In the genomic region with DNA sequence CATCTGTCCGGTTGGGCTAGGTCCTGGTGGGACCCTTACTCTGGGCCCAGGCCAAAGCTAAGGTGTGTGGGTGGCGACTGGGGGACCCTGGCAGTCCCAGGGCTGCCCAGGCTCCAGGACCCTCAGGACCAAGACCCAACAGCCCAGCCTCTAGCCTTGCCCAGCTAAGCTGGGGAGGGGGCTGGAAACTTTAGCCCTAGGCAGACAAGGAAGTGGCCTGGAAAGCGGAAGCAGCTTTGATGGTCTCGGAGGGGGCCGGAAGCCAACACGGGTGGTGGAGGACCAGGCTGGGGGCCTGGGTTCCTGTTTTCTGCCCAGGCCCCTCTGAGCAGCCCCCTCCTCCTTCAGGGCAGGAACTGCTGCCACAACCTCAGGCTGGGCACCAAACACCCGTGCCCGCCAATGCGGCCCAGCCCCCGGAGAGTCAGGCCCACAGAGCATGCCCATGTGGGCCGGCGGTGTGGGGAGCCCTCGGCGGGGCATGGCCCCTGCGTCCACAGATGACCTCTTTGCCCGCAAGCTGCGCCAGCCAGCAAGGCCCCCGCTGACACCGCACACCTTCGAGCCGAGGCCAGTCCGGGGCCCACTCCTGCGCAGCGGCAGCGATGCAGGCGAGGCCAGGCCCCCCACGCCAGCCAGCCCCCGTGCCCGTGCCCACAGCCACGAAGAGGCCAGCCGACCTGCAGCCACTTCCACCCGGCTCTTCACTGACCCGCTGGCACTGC, we compare ENCODE assay signal across 8 cellular contexts. TPM values are rescaled to one million over a fixed set of nuclear protein-coding genes. Genes with fewer than 3 reads are reported as not detected.
DNase-seq lines count a peak whose midpoint lies in the region; ATAC-seq and TF ChIP-seq lines count a peak whose summit lies in the region.

No MANE protein-coding gene starts in this region.

- H3K27ac ChIP-seq in tibial artery (peak overlapping the region in 1 of 2 donors; percentile 6), GM23338 (ENCODE audit: low read depth) (no peak overlapping the region)

- no peak overlapping the region for H3K4me2 ChIP-seq in GM23338

- H3K4me3 Mint-ChIP-seq in activated T-helper 1 cell treated with anti-CD3 and anti-CD28 coated beads, Interleukin-12 subunit alpha, Interleukin-12 subunit beta, Interleukin-2, Interleukin-4 antibody, amounts not matched to agents 30 ng/mL and 10 ng/mL and 1 ng/mL, durations not matched to agents 14 hours and 24 hours and 36 hours = peak overlapping the region; percentile 82
- no peak overlapping the region for H3K4me3 Mint-ChIP-seq in GM23338

- no peaks in the 10 kb centered on the region; the same call in 1 of the 2 replicates for H3K79me2 ChIP-seq in GM23338 (replicated peaks; ENCODE audit: insufficient read depth)

- H3K27me3 ChIP-seq in tibial artery (no peaks in the 10 kb centered on the region), GM23338 (ENCODE audit: insufficient read depth) (no peaks in the 10 kb centered on the region)

- peak overlapping the region; percentile 83 for H3K27ac Mint-ChIP-seq in activated T-helper 1 cell treated with anti-CD3 and anti-CD28 coated beads, Interleukin-12 subunit alpha, Interleukin-12 subunit beta, Interleukin-2, Interleukin-4 antibody, amounts not matched to agents 30 ng/mL and 10 ng/mL and 1 ng/mL, durations not matched to agents 14 hours and 24 hours and 36 hours
- no peak overlapping the region for H3K27ac Mint-ChIP-seq in GM23338

- intact Hi-C loops in activated T-helper 1 cell treated with anti-CD3 and anti-CD28 coated beads, Interleukin-12 subunit alpha, Interleukin-12 subunit beta, Interleukin-2, Interleukin-4 antibody, amounts not matched to agents 30 ng/mL and 10 ng/mL and 1 ng/mL, durations not matched to agents 14 hours and 24 hours and 36 hours (cut with micrococcal nuclease) = no loop called here
- intact Hi-C loops in tibial artery (cut with DNase I; ENCODE audit: low total_unique reads) = no loop called here

- no peaks in the 10 kb centered on the region for H4K20me1 ChIP-seq in GM23338 (replicated peaks; ENCODE audit: insufficient read depth)

- H2AFZ ChIP-seq in GM23338 = no peak overlapping the region

- H3K9me2 ChIP-seq in GM23338 (ENCODE audit: insufficient read depth) = no peaks in the 10 kb centered on the region

- peaks cover 31% of the 10 kb centered on the region for H3F3A ChIP-seq in GM23338 (replicated peaks; ENCODE audit: low read depth)

- peaks cover 48% of the 10 kb centered on the region for H3K4me1 Mint-ChIP-seq in activated T-helper 1 cell treated with anti-CD3 and anti-CD28 coated beads, Interleukin-12 subunit alpha, Interleukin-12 subunit beta, Interleukin-2, Interleukin-4 antibody, amounts not matched to agents 30 ng/mL and 10 ng/mL and 1 ng/mL, durations not matched to agents 14 hours and 24 hours and 36 hours (ENCODE audit: low read depth)
- peaks cover 47% of the 10 kb centered on the region for H3K4me1 Mint-ChIP-seq in GM23338

- H3K36me3 ChIP-seq in tibial artery (peaks cover 10 to 45% (median 23%) of the 10 kb centered on the region in 3 donors), GM23338 (ENCODE audit: insufficient read depth) (0 out of 2 replicates have a peak, but pooled peaks cover 7% of the 10 kb centered on the region)

- no peaks in the 10 kb centered on the region for H3K9me3 Mint-ChIP-seq in activated T-helper 1 cell treated with anti-CD3 and anti-CD28 coated beads, Interleukin-12 subunit alpha, Interleukin-12 subunit beta, Interleukin-2, Interleukin-4 antibody, amounts not matched to agents 30 ng/mL and 10 ng/mL and 1 ng/mL, durations not matched to agents 14 hours and 24 hours and 36 hours
- no peaks in the 10 kb centered on the region for H3K9me3 Mint-ChIP-seq in GM23338

- no peak for TF ChIP-seq CTCF in tibial artery (IDR thresholded peaks at IDR 0.05)
- TF ChIP-seq CTCF in GM23338 (conservative IDR thresholded peaks at IDR 0.05; ENCODE audit: low read depth in 2 of 2) = no peak

- peaks cover 32% of the 10 kb centered on the region for H3K36me3 Mint-ChIP-seq in activated T-helper 1 cell treated with anti-CD3 and anti-CD28 coated beads, Interleukin-12 subunit alpha, Interleukin-12 subunit beta, Interleukin-2, Interleukin-4 antibody, amounts not matched to agents 30 ng/mL and 10 ng/mL and 1 ng/mL, durations not matched to agents 14 hours and 24 hours and 36 hours (ENCODE audit: low read depth)
- peaks cover 9% of the 10 kb centered on the region for H3K36me3 Mint-ChIP-seq in GM23338 (ENCODE audit: low read depth)

- H3K27me3 Mint-ChIP-seq in activated T-helper 1 cell treated with anti-CD3 and anti-CD28 coated beads, Interleukin-12 subunit alpha, Interleukin-12 subunit beta, Interleukin-2, Interleukin-4 antibody, amounts not matched to agents 30 ng/mL and 10 ng/mL and 1 ng/mL, durations not matched to agents 14 hours and 24 hours and 36 hours (ENCODE audit: insufficient read depth) = no peaks in the 10 kb centered on the region
- H3K27me3 Mint-ChIP-seq in GM23338 (ENCODE audit: insufficient read depth, low read depth, poor library complexity) = peaks cover 29% of the 10 kb centered on the region

- peak overlapping the region; percentile 12 to 26 for H3K4me3 ChIP-seq in tibial artery
- H3K4me3 ChIP-seq in GM23338 = no peak overlapping the region

- no peak for ATAC-seq in GM23338

- H3K9me3 ChIP-seq in tibial artery = no peaks in the 10 kb centered on the region

- peaks cover 0 to 39% (median 26%) of the 10 kb centered on the region in 4 donors for H3K4me1 ChIP-seq in tibial artery
- H3K4me1 ChIP-seq in GM23338 (ENCODE audit: insufficient read depth) = peaks cover 42% of the 10 kb centered on the region

- DNase-seq in activated CD4-positive, alpha-beta T cell treated with anti-CD3 and anti-CD28 coated beads for 48 hours = peak; percentile 46
- no peak for DNase-seq in activated CD4-positive, alpha-beta T cell treated with anti-CD3 and anti-CD28 coated beads, Interleukin-2, amount 50 U/mL, for 4 hours
- DNase-seq in activated T-helper 1 cell treated with anti-CD3 and anti-CD28 coated beads, Interleukin-12 subunit alpha, Interleukin-12 subunit beta, Interleukin-2, Interleukin-4 antibody, amounts not matched to agents 30 ng/mL and 10 ng/mL and 1 ng/mL, durations not matched to agents 14 hours and 24 hours and 36 hours (ENCODE audit: low spot score) = no peak
- peak in 30 of 51 donors; percentile 7 to 63 (median 35) for DNase-seq in hypothalamus (lab: John Stamatoyannopoulos, UW)
- DNase-seq in tibial artery = peak in 1 of 2 donors; percentile 54
- DNase-seq in GM23338 (ENCODE audit: low spot score) = no peak
- DNase-seq in HK-2 (ENCODE audit: unreplicated experiment) = no peak
- DNase-seq in NCI-H2196 (lab: John Stamatoyannopoulos, UW; ENCODE audit: unreplicated experiment) = no peak

TF ChIP-seq in GM23338, 12 proteins besides CTCF, POLR2A, EP300 and RAD21 (continues in another document):
- TF ChIP-seq ZNF114 (CRISPR knock-in tag; IDR thresholded peaks at IDR 0.05) = no peak
- TF ChIP-seq NANOG (IDR thresholded peaks at IDR 0.05; ENCODE audit: borderline replicate concordance) = no peak

RNA-seq across cellular contexts. Expression of a gene that starts 2.7 kb away (rescaled TPM):
- total RNA-seq in activated T-helper 1 cell treated with anti-CD3 and anti-CD28 coated beads, Interleukin-12 subunit alpha, Interleukin-12 subunit beta, Interleukin-2, Interleukin-4 antibody, amounts not matched to agents 30 ng/mL and 10 ng/mL and 1 ng/mL, durations not matched to agents 14 hours and 24 hours and 36 hours = 117 and 130 TPM in 2 replicates
- total RNA-seq in GM23338 (2014; rRNA removed; shearing (Covaris generic)) = 54.6 and 56.7 TPM in 2 replicates
- polyA plus RNA-seq in GM23338 (2016; fragmentation: Nextera tagmentation; extraction: Ambion mirVana) = 50.1 and 75.5 TPM in 2 replicates

RNA-seq across cellular contexts. Expression of a gene that starts 22.1 kb away (rescaled TPM):
- total RNA-seq in activated T-helper 1 cell treated with anti-CD3 and anti-CD28 coated beads, Interleukin-12 subunit alpha, Interleukin-12 subunit beta, Interleukin-2, Interleukin-4 antibody, amounts not matched to agents 30 ng/mL and 10 ng/mL and 1 ng/mL, durations not matched to agents 14 hours and 24 hours and 36 hours = 102 and 104 TPM in 2 replicates
- total RNA-seq in GM23338 (2014; rRNA removed; shearing (Covaris generic)) = 17.0 and 22.8 TPM in 2 replicates
- 12.9 and 18.5 TPM in 2 replicates for polyA plus RNA-seq in GM23338 (2016; fragmentation: Nextera tagmentation; extraction: Ambion mirVana)

RNA-seq across cellular contexts. Expression of a gene that starts 25.1 kb away (rescaled TPM):
- 55.0 and 55.2 TPM in 2 replicates for total RNA-seq in activated T-helper 1 cell treated with anti-CD3 and anti-CD28 coated beads, Interleukin-12 subunit alpha, Interleukin-12 subunit beta, Interleukin-2, Interleukin-4 antibody, amounts not matched to agents 30 ng/mL and 10 ng/mL and 1 ng/mL, durations not matched to agents 14 hours and 24 hours and 36 hours
- total RNA-seq in GM23338 (2014; rRNA removed; shearing (Covaris generic)) = 41.2 and 52.2 TPM in 2 replicates
- polyA plus RNA-seq in GM23338 (2016; fragmentation: Nextera tagmentation; extraction: Ambion mirVana) = 7.3 and 8.7 TPM in 2 replicates

RNA-seq across cellular contexts. Expression of a gene that starts 26.6 kb away (rescaled TPM):
- 103 and 106 TPM in 2 replicates for total RNA-seq in activated T-helper 1 cell treated with anti-CD3 and anti-CD28 coated beads, Interleukin-12 subunit alpha, Interleukin-12 subunit beta, Interleukin-2, Interleukin-4 antibody, amounts not matched to agents 30 ng/mL and 10 ng/mL and 1 ng/mL, durations not matched to agents 14 hours and 24 hours and 36 hours
- total RNA-seq in GM23338 (2014; rRNA removed; shearing (Covaris generic)) = 32.8 and 38.6 TPM in 2 replicates
- polyA plus RNA-seq in GM23338 (2016; fragmentation: Nextera tagmentation; extraction: Ambion mirVana) = 19.8 and 20.8 TPM in 2 replicates

RNA-seq across cellular contexts. Expression of a gene that starts 45.0 kb away (rescaled TPM):
- 1.6 and 2.0 TPM in 2 replicates for total RNA-seq in activated T-helper 1 cell treated with anti-CD3 and anti-CD28 coated beads, Interleukin-12 subunit alpha, Interleukin-12 subunit beta, Interleukin-2, Interleukin-4 antibody, amounts not matched to agents 30 ng/mL and 10 ng/mL and 1 ng/mL, durations not matched to agents 14 hours and 24 hours and 36 hours
- total RNA-seq in GM23338 (2014; rRNA removed; shearing (Covaris generic)) = not detected in 2 replicates
- polyA plus RNA-seq in GM23338 (2016; fragmentation: Nextera tagmentation; extraction: Ambion mirVana) = 0.24 and 0.60 TPM in 2 replicates

Comparison
In these comparisons a context has a peak if more than half of its experiments do, and no peak if none do; other contexts are left out.
1. DNase-seq: peak in activated CD4-positive, alpha-beta T cell treated with anti-CD3 and anti-CD28 coated beads for 48 hours (single experiment) and hypothalamus (30 of 51); none in activated CD4-positive, alpha-beta T cell treated with anti-CD3 and anti-CD28 coated beads, Interleukin-2, amount 50 U/mL, for 4 hours (0 of 2), activated T-helper 1 cell treated with anti-CD3 and anti-CD28 coated beads, Interleukin-12 subunit alpha, Interleukin-12 subunit beta, Interleukin-2, Interleukin-4 antibody, amounts not matched to agents 30 ng/mL and 10 ng/mL and 1 ng/mL, durations not matched to agents 14 hours and 24 hours and 36 hours (single experiment), GM23338 (single experiment), HK-2 (single experiment) and NCI-H2196 (single experiment).